Comparison of ENCODE assay signal across 8 cellular contexts in the genomic region with DNA sequence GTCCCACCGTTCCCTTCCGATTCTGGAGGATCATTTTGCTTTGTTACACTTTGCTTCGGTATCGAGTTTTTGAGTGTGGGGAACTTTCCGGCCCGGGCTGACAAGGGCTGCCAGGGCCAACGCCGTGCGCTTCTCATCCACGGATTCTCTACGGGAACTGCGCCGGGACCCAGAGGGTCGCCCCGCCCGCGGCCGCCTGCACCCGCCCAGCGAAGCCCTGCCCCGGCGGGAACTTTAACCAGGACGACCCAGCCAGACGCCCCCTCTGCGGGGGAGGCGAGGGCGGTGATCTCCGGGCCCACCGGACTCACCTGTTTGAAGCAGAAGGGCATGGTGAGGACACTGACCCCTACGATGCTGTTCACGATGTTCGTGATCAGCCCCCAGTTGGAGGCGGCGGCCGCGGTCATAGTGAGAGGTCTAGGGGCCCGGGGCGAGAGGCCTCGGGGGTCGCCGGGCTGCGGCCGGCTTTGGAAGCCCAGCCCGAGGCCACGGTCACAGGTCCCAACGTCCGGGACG.
DNase-seq lines count a peak whose midpoint lies in the region; TF ChIP-seq lines count a peak whose summit lies in the region.

No MANE protein-coding gene starts in this region.

- H3K36me3 Mint-ChIP-seq in activated naive CD4-positive, alpha-beta T cell treated with anti-CD3 and anti-CD28 coated beads, Interleukin-2, amount 50 U/mL, for 24 hours: no peaks in the 10 kb centered on the region

- H3K4me3 Mint-ChIP-seq in activated naive CD4-positive, alpha-beta T cell treated with anti-CD3 and anti-CD28 coated beads, Interleukin-2, amount 50 U/mL, for 24 hours: peak overlapping the region; percentile 89

- H3K4me3 ChIP-seq in skin epidermis: peak overlapping the region; percentile 65 to 97 (median 80)

- H3K27ac ChIP-seq in skin epidermis: peak overlapping the region; percentile 85 to 97 (median 94)

- no peaks in the 10 kb centered on the region for H3K9me3 Mint-ChIP-seq in activated naive CD4-positive, alpha-beta T cell treated with anti-CD3 and anti-CD28 coated beads, Interleukin-2, amount 50 U/mL, for 24 hours

- TF ChIP-seq EP300 in Ishikawa (IDR thresholded peaks at IDR 0.05; ENCODE audit: borderline replicate concordance): no peak

- no peak overlapping the region for H3K27ac Mint-ChIP-seq in activated naive CD4-positive, alpha-beta T cell treated with anti-CD3 and anti-CD28 coated beads, Interleukin-2, amount 50 U/mL, for 24 hours

- peak; percentile 62 for DNase-seq in activated CD8-positive, alpha-beta memory T cell treated with anti-CD3 and anti-CD28 coated beads, Interleukin-2, amount 50 U/mL, for 48 hours
- no peak for DNase-seq in activated CD8-positive, alpha-beta memory T cell treated with anti-CD3 and anti-CD28 coated beads, Interleukin-2, amount 50 U/mL, for 4 hours
- DNase-seq in hepatic stellate cell (ENCODE audit: low spot score) (peak; percentile 71), middle frontal gyrus (ENCODE audit: extremely low spot score, low spot score) (no peak), NCI-H2171 treated with DMSO at 0.1 percent for 48 hours (lab: John Stamatoyannopoulos, UW) (no peak)

- peaks cover 37% of the 10 kb centered on the region for H3K4me1 Mint-ChIP-seq in activated naive CD4-positive, alpha-beta T cell treated with anti-CD3 and anti-CD28 coated beads, Interleukin-2, amount 50 U/mL, for 24 hours

- no peaks in the 10 kb centered on the region for H3K27me3 Mint-ChIP-seq in activated naive CD4-positive, alpha-beta T cell treated with anti-CD3 and anti-CD28 coated beads, Interleukin-2, amount 50 U/mL, for 24 hours

- TF ChIP-seq RAD21 in Ishikawa (IDR thresholded peaks at IDR 0.05; ENCODE audit: low read depth): no peak

TF ChIP-seq in Ishikawa, 13 proteins besides CTCF, POLR2A, EP300 and RAD21:
- TF ChIP-seq TCF12 (IDR thresholded peaks at IDR 0.05; ENCODE audit: low read depth) (no peak), ZBTB7A (IDR thresholded peaks at IDR 0.05; ENCODE audit: low read depth) (peak; percentile 65)

Comparison
In these comparisons a context has a peak if more than half of its experiments do, and no peak if none do; other contexts are left out.
1. DNase-seq: peak in activated CD8-positive, alpha-beta memory T cell treated with anti-CD3 and anti-CD28 coated beads, Interleukin-2, amount 50 U/mL, for 48 hours (single experiment) and hepatic stellate cell (single experiment); none in activated CD8-positive, alpha-beta memory T cell treated with anti-CD3 and anti-CD28 coated beads, Interleukin-2, amount 50 U/mL, for 4 hours (single experiment), middle frontal gyrus (single experiment) and NCI-H2171 treated with DMSO at 0.1 percent for 48 hours (single experiment).